ENCODE assay signal across 1 cellular context in the genomic region with DNA sequence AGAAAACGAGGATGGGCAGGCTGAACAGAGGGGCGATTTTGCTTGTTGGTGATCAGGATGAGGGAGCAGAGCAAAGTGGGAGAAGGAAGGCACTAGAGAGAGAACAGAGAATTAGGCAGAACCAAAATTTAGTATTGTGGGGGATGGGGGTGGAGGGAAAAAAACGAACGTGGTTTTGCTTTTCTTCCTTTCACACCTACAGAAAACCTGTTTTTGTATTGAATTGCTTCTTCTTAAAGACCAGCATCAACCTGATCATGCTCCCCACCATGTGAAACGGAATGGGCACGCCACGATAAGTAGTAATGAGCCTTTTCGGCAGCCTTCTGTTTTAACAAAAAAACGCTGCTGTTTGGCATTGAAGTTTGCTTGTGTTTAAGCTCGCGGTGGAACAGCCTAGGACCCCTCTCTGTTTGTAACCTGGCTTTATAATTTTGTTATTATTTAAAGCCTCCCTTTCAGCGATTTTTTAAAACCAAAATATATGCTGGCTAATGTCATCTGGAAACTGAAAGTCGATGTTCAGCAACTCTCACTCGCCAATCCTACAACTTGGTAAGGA.
TF ChIP-seq lines count a peak whose summit lies in the region.

No MANE protein-coding gene starts in this region.

TF ChIP-seq in A549, 52 proteins besides CTCF, POLR2A, EP300 and RAD21 (continued from another document):
- TF ChIP-seq, protein P1, sequence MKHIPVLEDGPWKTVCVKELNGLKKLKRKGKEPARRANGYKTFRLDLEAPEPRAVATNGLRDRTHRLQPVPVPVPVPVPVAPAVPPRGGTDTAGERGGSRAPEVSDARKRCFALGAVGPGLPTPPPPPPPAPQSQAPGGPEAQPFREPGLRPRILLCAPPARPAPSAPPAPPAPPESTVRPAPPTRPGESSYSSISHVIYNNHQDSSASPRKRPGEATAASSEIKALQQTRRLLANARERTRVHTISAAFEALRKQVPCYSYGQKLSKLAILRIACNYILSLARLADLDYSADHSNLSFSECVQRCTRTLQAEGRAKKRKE (CRISPR knock-in tag; IDR thresholded peaks at IDR 0.05; ENCODE audit: low read depth): 0 out of 2 replicates have a peak, but pooled peaks have one; percentile 5
- TF ChIP-seq, protein P2, sequence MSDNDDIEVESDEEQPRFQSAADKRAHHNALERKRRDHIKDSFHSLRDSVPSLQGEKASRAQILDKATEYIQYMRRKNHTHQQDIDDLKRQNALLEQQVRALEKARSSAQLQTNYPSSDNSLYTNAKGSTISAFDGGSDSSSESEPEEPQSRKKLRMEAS (IDR thresholded peaks at IDR 0.05): peak; percentile 12; the same call in 1 of the 2 replicates
TF ChIP-seq in A549: peak in this region for 4.
